ENCODE assay signal across 8 cellular contexts in the genomic region with DNA sequence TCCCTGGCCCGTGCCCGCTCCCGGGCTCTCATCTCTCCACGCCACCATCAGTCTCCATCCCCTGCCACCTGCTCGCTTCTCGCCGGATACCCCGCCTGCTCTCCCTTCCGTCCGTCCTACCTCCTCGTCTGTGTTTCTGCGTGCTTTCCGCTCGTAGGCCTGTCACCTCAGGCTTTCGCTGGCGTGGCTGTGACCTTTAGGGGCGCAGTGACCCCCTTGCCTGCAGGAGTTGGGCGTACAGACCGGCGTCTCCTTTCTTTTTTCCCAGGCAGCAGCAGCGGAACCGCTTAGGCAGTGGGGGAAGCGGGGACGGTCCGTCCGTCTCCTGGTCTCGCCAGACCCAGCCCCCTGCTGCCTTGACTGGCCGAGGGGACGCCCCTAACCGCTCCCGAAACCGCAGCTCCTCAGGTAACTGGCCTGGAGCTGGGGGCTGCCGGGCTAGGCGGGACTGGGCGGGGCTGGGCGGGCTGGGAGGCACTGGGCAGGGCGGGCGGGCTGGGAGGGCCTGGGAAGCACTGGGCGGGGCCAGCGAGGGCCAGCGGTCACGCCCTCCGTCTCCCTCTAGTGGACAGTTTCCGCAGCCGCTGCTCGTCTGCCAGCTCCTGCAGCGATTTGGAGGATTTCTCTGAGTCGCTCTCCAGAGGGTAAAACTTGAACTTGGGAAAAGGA. TPM values are rescaled to one million over a fixed set of nuclear protein-coding genes. Genes with fewer than 3 reads are reported as not detected.
DNase-seq lines count a peak whose midpoint lies in the region; ATAC-seq and TF ChIP-seq lines count a peak whose summit lies in the region.

No MANE protein-coding gene starts in this region.

- peak overlapping the region in 1 of 2 donors; percentile 37 for H3K27ac ChIP-seq in ascending aorta
- no peak overlapping the region for H3K27ac ChIP-seq in hepatocyte

- H3K27me3 ChIP-seq in ascending aorta (no peaks in the 10 kb centered on the region), hepatocyte (peaks cover 26% of the 10 kb centered on the region)

- DNase-seq in AG10803 (ENCODE audit: low read depth), result peak; percentile 64
- peak; percentile 80 for DNase-seq in NCI-H1105 (lab: John Stamatoyannopoulos, UW)
- peak; percentile 65 for DNase-seq in T-helper 22 cell (ENCODE audit: low read depth)
- peak in 1 of 2 donors; percentile 83 for DNase-seq in ascending aorta (ENCODE audit: low spot score in 2 of 2)
- peak; percentile 94 for DNase-seq in hepatocyte (ENCODE audit: low spot score)
- no peak for DNase-seq in retinal pigment epithelial cell (ENCODE audit: low read depth)

- 3% methylated on average over 37 of the region's 48 CpGs for WGBS in hepatocyte (ENCODE audit: low lambda C conversion rate, missing lambda C conversion rate)

- TF ChIP-seq CTCF in AG10803 (conservative IDR thresholded peaks at IDR 0.05; ENCODE audit: low read length), result peak; percentile 77
- TF ChIP-seq CTCF in ascending aorta (IDR thresholded peaks at IDR 0.05), result peak; percentile 75 to 96 (median 90)
- peak; percentile 87 for TF ChIP-seq CTCF in hepatocyte (IDR thresholded peaks at IDR 0.05; ENCODE audit: poor library complexity)
- TF ChIP-seq CTCF in retinal pigment epithelial cell (conservative IDR thresholded peaks at IDR 0.05; ENCODE audit: low read depth, low read length), result peak; percentile 78

- no peaks in the 10 kb centered on the region for H3K36me3 ChIP-seq in ascending aorta
- H3K36me3 ChIP-seq in hepatocyte (replicated peaks; ENCODE audit: insufficient read depth, low read depth), result no peaks in the 10 kb centered on the region

- intact Hi-C loops in ascending aorta (cut with DNase I), result loop anchor here (1.0 to 5.0 kb wide), 2 partner anchors 21 to 199 kb away; partner anchors contain the start of genes CCDC61 and RSPH6A

- H3K4me2 ChIP-seq in hepatocyte, result peak overlapping the region; percentile 98

- H3K4me1 ChIP-seq in ascending aorta, result peaks cover 12 to 17% of the 10 kb centered on the region in 2 donors
- H3K4me1 ChIP-seq in hepatocyte (ENCODE audit: insufficient read depth), result peaks cover 10% of the 10 kb centered on the region

- H4K20me1 ChIP-seq in hepatocyte (ENCODE audit: insufficient read depth, poor library complexity, severe bottlenecking), result peaks cover 15% of the 10 kb centered on the region

- H2AFZ ChIP-seq in hepatocyte, result peak overlapping the region; percentile 36

- no peaks in the 10 kb centered on the region for H3K79me2 ChIP-seq in hepatocyte

- peak overlapping the region; percentile 69 for H3K4me3 ChIP-seq in AG10803 (ENCODE audit: low read length)
- H3K4me3 ChIP-seq in ascending aorta, result peak overlapping the region; percentile 76 to 80
- H3K4me3 ChIP-seq in hepatocyte, result peak overlapping the region; percentile 52
- peak overlapping the region; percentile 55 for H3K4me3 ChIP-seq in retinal pigment epithelial cell (ENCODE audit: low read length)

- peak; percentile 66 for ATAC-seq in GM21367 (IDR thresholded peaks at IDR 0.05; ENCODE audit: unreplicated experiment)
- no peak for ATAC-seq in HG02571 (IDR thresholded peaks at IDR 0.05; ENCODE audit: unreplicated experiment)

- H3K9me2 ChIP-seq in hepatocyte (replicated peaks; ENCODE audit: insufficient read depth), result no peaks in the 10 kb centered on the region

- H3K9me3 ChIP-seq in ascending aorta, result no peaks in the 10 kb centered on the region
- no peaks in the 10 kb centered on the region for H3K9me3 ChIP-seq in hepatocyte (ENCODE audit: low read depth)

RNA-seq across cellular contexts. Expression of gene PGLYRP1, which starts 6.3 kb away (rescaled TPM):
- total RNA-seq in ascending aorta (not detected), hepatocyte (not detected in 2 replicates)
- polyA plus RNA-seq in hepatocyte, result not detected in 2 replicates

RNA-seq across cellular contexts. Expression of gene CCDC61, which starts 21.3 kb away (rescaled TPM):
- total RNA-seq in ascending aorta (13.7 TPM), hepatocyte (3.6 and 4.5 TPM in 2 replicates)
- 7.3 and 9.8 TPM in 2 replicates for polyA plus RNA-seq in hepatocyte

RNA-seq across cellular contexts. Expression of gene IGFL4, which starts 24.2 kb away (rescaled TPM):
- not detected for total RNA-seq in ascending aorta
- 1.1 and 1.8 TPM in 2 replicates for total RNA-seq in hepatocyte
- 0.41 and 0.83 TPM in 2 replicates for polyA plus RNA-seq in hepatocyte

RNA-seq across cellular contexts. Expression of gene NOVA2, which starts 42.9 kb away (rescaled TPM):
- total RNA-seq in ascending aorta, result 11.3 TPM
- total RNA-seq in hepatocyte, result 0.12 TPM in 1 of 2 replicates, not detected in the other
- 0.08 and 0.16 TPM in 2 replicates for polyA plus RNA-seq in hepatocyte
